In the genomic region with DNA sequence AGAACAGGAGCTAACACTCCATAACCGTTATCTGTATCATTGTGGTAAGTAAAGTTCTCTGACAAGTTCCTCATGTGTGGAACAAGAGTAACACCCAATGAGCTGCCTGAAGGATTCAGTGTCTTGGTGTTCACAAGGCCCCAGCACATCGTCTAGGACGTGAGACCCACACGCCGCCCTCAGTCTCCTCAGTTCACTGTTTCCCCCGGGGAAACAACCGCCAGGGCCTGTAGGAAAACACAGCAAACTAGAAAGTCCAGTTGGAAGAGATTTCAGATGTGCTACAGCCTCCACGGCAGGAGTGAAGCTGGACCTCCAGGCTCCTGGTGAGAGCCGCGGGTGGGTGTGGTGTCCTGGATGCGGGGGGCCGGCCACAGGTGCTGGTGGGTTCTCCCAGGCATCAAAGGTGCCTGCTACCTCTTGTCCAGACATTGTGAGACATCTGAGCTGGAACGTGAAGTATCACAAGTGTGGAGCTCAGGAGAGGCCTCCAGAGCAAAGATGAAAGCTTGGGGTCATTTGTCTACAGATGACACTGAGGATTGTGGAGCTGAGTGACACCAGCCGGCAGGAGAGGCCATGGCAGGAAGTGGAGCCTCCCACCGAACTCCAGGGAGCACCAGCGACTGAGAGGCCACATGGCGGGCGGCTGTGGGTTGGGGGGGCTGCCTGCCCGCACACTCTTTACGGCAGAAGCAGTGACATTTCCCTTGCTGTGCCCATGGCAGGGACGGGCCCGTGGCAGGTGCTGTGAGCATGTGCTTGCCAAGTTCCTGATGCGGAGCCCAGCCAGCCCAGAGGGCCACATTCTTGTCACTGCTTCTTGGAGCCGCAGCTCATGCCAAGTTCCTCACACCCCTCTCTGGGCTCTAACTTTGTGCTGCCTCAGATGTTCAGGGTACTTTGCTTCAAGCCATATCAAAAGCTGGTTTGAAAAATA, we compare ENCODE assay signal across 19 cellular contexts.
"Had no signal": no experiment of that assay in that cellular context is flagged by ENCODE, and none has a peak within 500 bp of the region (broad histone marks: within the 10 kb centered on the region; RNA-seq: fewer than 3 reads in every experiment).

No MANE protein-coding gene starts in this region.

- H3K27ac Mint-ChIP-seq: activated CD4-positive, alpha-beta T cell treated with anti-CD3 and anti-CD28 coated beads for 36 hours; activated naive CD4-positive, alpha-beta T cell treated with anti-CD3 and anti-CD28 coated beads, Interleukin-2, amount 10 ng/mL, durations not matched to agents 7 days and 5 days; stimulated activated memory B cell treated with anti-CD40 and anti-IgM and Interleukin-4, amounts not matched to agents 10 μg/mL and 1 μg/mL and 100 μg/mL, for 72 hours; T-cell; WTC11 had no signal

- H3K27me3 ChIP-seq: ovary, sigmoid colon, uterus had no signal

- H3K27ac ChIP-seq: gastrocnemius medialis, heart left ventricle, left ventricle myocardium inferior, ovary, sigmoid colon, uterus had no signal

- H3K4me3 Mint-ChIP-seq: activated CD4-positive, alpha-beta T cell treated with anti-CD3 and anti-CD28 coated beads for 36 hours; activated naive CD4-positive, alpha-beta T cell treated with anti-CD3 and anti-CD28 coated beads, Interleukin-2, amount 10 ng/mL, durations not matched to agents 7 days and 5 days; activated T-cell treated with anti-CD3 and anti-CD28 coated beads, Interleukin-2, amount 50 U/mL, for 4 hours; naive B cell; stimulated activated memory B cell treated with anti-CD40 and anti-IgM and Interleukin-4, amounts not matched to agents 10 μg/mL and 1 μg/mL and 100 μg/mL, for 72 hours; T-cell; WTC11 had no signal

- DNase-seq: activated CD4-positive, alpha-beta T cell treated with anti-CD3 and anti-CD28 coated beads for 36 hours; activated CD8-positive, alpha-beta memory T cell treated with anti-CD3 and anti-CD28 coated beads, Interleukin-2, amount 50 U/mL, for 4 hours; activated effector memory CD4-positive, alpha-beta T cell treated with Interleukin-2 at 50 U/mL for 16 hours; activated naive CD4-positive, alpha-beta T cell treated with anti-CD3 and anti-CD28 coated beads, Interleukin-2, amount 10 ng/mL, durations not matched to agents 7 days and 5 days; activated T-cell treated with anti-CD3 and anti-CD28 coated beads, Interleukin-2, amount 50 U/mL, for 4 hours; aorta; cerebellar nuclear complex; effector CD4-positive, alpha-beta T cell; gastrocnemius medialis; heart left ventricle; left ventricle myocardium inferior; naive B cell; ovary; sigmoid colon; stimulated activated CD4-positive, alpha-beta T cell treated with anti-CD3 and anti-CD28 coated beads, Interleukin-4, amount 100 ng/mL, for 4 hours; T-cell; uterus had no signal

- H3K4me1 Mint-ChIP-seq: activated CD4-positive, alpha-beta T cell treated with anti-CD3 and anti-CD28 coated beads for 36 hours; activated naive CD4-positive, alpha-beta T cell treated with anti-CD3 and anti-CD28 coated beads, Interleukin-2, amount 10 ng/mL, durations not matched to agents 7 days and 5 days; T-cell; WTC11 had no signal

- H3K36me3 Mint-ChIP-seq: activated naive CD4-positive, alpha-beta T cell treated with anti-CD3 and anti-CD28 coated beads, Interleukin-2, amount 10 ng/mL, durations not matched to agents 7 days and 5 days; naive B cell; stimulated activated memory B cell treated with anti-CD40 and anti-IgM and Interleukin-4, amounts not matched to agents 10 μg/mL and 1 μg/mL and 100 μg/mL, for 72 hours; T-cell; WTC11 had no signal

- H3K4me3 ChIP-seq: gastrocnemius medialis, heart left ventricle, left ventricle myocardium inferior, ovary, sigmoid colon, uterus had no signal

- ATAC-seq: activated CD4-positive, alpha-beta T cell treated with anti-CD3 and anti-CD28 coated beads for 36 hours; activated T-cell treated with anti-CD3 and anti-CD28 coated beads, Interleukin-2, amount 50 U/mL, for 4 hours; gastrocnemius medialis; heart left ventricle; stimulated activated memory B cell treated with anti-CD40 and anti-IgM and Interleukin-4, amounts not matched to agents 10 μg/mL and 1 μg/mL and 100 μg/mL, for 72 hours; T-cell; WTC11 had no signal

- H3K36me3 ChIP-seq: gastrocnemius medialis, heart left ventricle, left ventricle myocardium inferior, ovary, sigmoid colon, uterus had no signal

- H3K9me3 ChIP-seq: gastrocnemius medialis, ovary, sigmoid colon, uterus had no signal

- H3K9me3 Mint-ChIP-seq: activated naive CD4-positive, alpha-beta T cell treated with anti-CD3 and anti-CD28 coated beads, Interleukin-2, amount 10 ng/mL, durations not matched to agents 7 days and 5 days; activated T-cell treated with anti-CD3 and anti-CD28 coated beads, Interleukin-2, amount 50 U/mL, for 4 hours; naive B cell; stimulated activated memory B cell treated with anti-CD40 and anti-IgM and Interleukin-4, amounts not matched to agents 10 μg/mL and 1 μg/mL and 100 μg/mL, for 72 hours; T-cell; WTC11 had no signal

- H3K4me1 ChIP-seq: gastrocnemius medialis, heart left ventricle, left ventricle myocardium inferior, sigmoid colon, uterus had no signal
